In the genomic region with DNA sequence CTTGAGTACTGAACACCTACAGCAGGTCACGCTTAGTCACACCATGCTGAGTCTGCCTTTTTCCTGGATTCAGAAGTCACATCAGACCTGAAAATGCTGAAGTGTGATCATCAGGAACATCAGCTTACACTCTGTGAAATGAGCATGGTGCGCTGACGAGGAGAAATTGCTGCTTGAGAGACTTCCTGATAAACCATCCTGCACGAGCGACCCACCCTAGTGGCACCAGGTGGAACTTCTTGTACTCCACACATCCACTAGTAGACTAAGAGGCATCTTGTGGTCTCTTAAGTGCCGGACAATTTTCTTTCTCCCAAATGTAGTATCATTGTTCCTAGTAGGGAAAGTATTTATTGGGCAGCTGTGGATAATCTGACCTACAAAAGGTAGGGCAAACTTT, we compare ENCODE assay signal across 8 cellular contexts.
DNase-seq lines count a peak whose midpoint lies in the region; ATAC-seq and TF ChIP-seq lines count a peak whose summit lies in the region.

No MANE protein-coding gene starts in this region.

- no peaks in the 10 kb centered on the region for H3K9me3 ChIP-seq in WERI-Rb-1 (ENCODE audit: severe bottlenecking)

- DNase-seq in ELR (ENCODE audit: low read depth) = peak; percentile 27
- DNase-seq in WERI-Rb-1 = peak; percentile 73
- DNase-seq in kidney glomerular epithelial cell (lab: John Stamatoyannopoulos, UW) = peak; percentile 5
- DNase-seq in HCEC 1CT = no peak

- H3K4me3 ChIP-seq in WERI-Rb-1 (ENCODE audit: low read depth, low read length) = no peak overlapping the region

- H3K36me3 ChIP-seq in WERI-Rb-1 = peaks cover 69% of the 10 kb centered on the region

- TF ChIP-seq CTCF in WERI-Rb-1 (IDR thresholded peaks at IDR 0.05; ENCODE audit: low read depth, low read length) = peak; percentile 83

- H3K27ac ChIP-seq in WERI-Rb-1 = no peak overlapping the region

- H3K27me3 ChIP-seq in WERI-Rb-1 (ENCODE audit: insufficient read depth, low read depth, severe bottlenecking) = no peaks in the 10 kb centered on the region

- ATAC-seq in HG02852 (IDR thresholded peaks at IDR 0.05; ENCODE audit: unreplicated experiment) = peak; percentile 46
- ATAC-seq in HG02642 (IDR thresholded peaks at IDR 0.05; ENCODE audit: poor library complexity, unreplicated experiment) = no peak
- no peak for ATAC-seq in HG02884 (IDR thresholded peaks at IDR 0.05; ENCODE audit: unreplicated experiment)
- no peak for ATAC-seq in GM21381 (IDR thresholded peaks at IDR 0.05; ENCODE audit: unreplicated experiment)
